Comparison of ENCODE assay signal across 2 cellular contexts in genomic region chr2:163737563-163737962, GRCh38.
TF ChIP-seq lines count a peak whose summit lies in the region.

No MANE protein-coding gene starts in this region.

TF ChIP-seq in SK-N-SH, 30 proteins besides CTCF, POLR2A, EP300 and RAD21 (continued from another document):
- 0 out of 2 replicates have a peak, but pooled peaks have one; percentile 32 for TF ChIP-seq REST (IDR thresholded peaks at IDR 0.05; ENCODE audit: low read depth, low read length)
TF ChIP-seq in SK-N-SH: peak in this region for 1.

TF ChIP-seq in SK-N-SH treated with all-trans-retinoic acid at 6 μM for 48 hours, 23 proteins besides CTCF, POLR2A, EP300 and RAD21 (continued from another document):
- TF ChIP-seq CSRNP3 (CRISPR knock-in tag; IDR thresholded peaks at IDR 0.05) (no peak), PATZ1 (CRISPR knock-in tag; IDR thresholded peaks at IDR 0.05; ENCODE audit: borderline replicate concordance) (no peak)
